8 cellular contexts compared by ENCODE assay signal in genomic region chr6:16239798-16240123, GRCh38. TPM values are rescaled to one million over a fixed set of nuclear protein-coding genes. Genes with fewer than 3 reads are reported as not detected.
DNase-seq lines count a peak whose midpoint lies in the region; ATAC-seq and TF ChIP-seq lines count a peak whose summit lies in the region.

No MANE protein-coding gene starts in this region.

- H4K12ac ChIP-seq in trophoblast cell (ENCODE audit: low read depth, low read length): no peak overlapping the region

- peak overlapping the region; percentile 19 for H4K91ac ChIP-seq in trophoblast cell (ENCODE audit: low read depth, low read length)

- H3K14ac ChIP-seq in trophoblast cell (ENCODE audit: low read length): no peak overlapping the region

- H2AK5ac ChIP-seq in trophoblast cell (ENCODE audit: low read length): no peak overlapping the region

- H3K27me3 ChIP-seq in trophoblast cell (ENCODE audit: insufficient read depth, low read length): no peaks in the 10 kb centered on the region

- no peaks in the 10 kb centered on the region for H3K9me3 ChIP-seq in trophoblast cell (ENCODE audit: insufficient read depth, low read depth, low read length)

- peaks cover 14 to 19% of the 10 kb centered on the region in 2 experiments for H3K4me1 ChIP-seq in trophoblast cell (ENCODE audit: control insufficient read depth in 1 of 2, insufficient read depth in 2 of 2, low read length in 2 of 2)

- no peak overlapping the region for H3K23ac ChIP-seq in trophoblast cell (ENCODE audit: low read length)

- peak overlapping the region; percentile 97 for H3K4me2 ChIP-seq in trophoblast cell (ENCODE audit: low read length)

- peak overlapping the region; percentile 57 for H2BK120ac ChIP-seq in trophoblast cell (ENCODE audit: insufficient read depth, low read length, poor library complexity)

- peaks cover 0 to 2% of the 10 kb centered on the region in 2 experiments for H3K36me3 ChIP-seq in trophoblast cell (ENCODE audit: control insufficient read depth in 1 of 2, insufficient read depth in 2 of 2, low read length in 2 of 2)

- WGBS in trophoblast cell (ENCODE audit: extremely low coverage, insufficient coverage, insufficient read length): no CpG with 5 or more reads among the region's 5 CpGs

- peak; percentile 32 for DNase-seq in EH (ENCODE audit: low read depth)
- peak; percentile 35 for DNase-seq in NCI-H226
- DNase-seq in fibroblast of mammary gland (ENCODE audit: low read depth): peak; percentile 35
- no peak for DNase-seq in trophoblast cell
- DNase-seq in SHP77 treated with DMSO at 0.1 percent for 48 hours (lab: John Stamatoyannopoulos, UW): no peak
- no peak for DNase-seq in stimulated activated CD8-positive, alpha-beta memory T cell treated with anti-CD3 and anti-CD28 coated beads, Interleukin-4, amount 100 ng/mL, for 48 hours
- no peak for DNase-seq in activated CD4-positive, alpha-beta T cell treated with anti-CD3 and anti-CD28 coated beads, Interleukin-2, amount 50 U/mL, for 48 hours

- H3K4ac ChIP-seq in trophoblast cell (ENCODE audit: low read depth, low read length): no peak overlapping the region

- no peak for ATAC-seq in HG03095 (IDR thresholded peaks at IDR 0.05; ENCODE audit: unreplicated experiment)

- no peak overlapping the region for H2AFZ ChIP-seq in trophoblast cell (ENCODE audit: insufficient read depth, low read length, poor library complexity)

- H2BK12ac ChIP-seq in trophoblast cell (ENCODE audit: low read length): peak overlapping the region; percentile 24

- no peak overlapping the region for H3K18ac ChIP-seq in trophoblast cell (ENCODE audit: low read length)

- H3K4me3 ChIP-seq in fibroblast of mammary gland (ENCODE audit: control insufficient read depth, low read depth, low read length) (no peak overlapping the region), trophoblast cell (ENCODE audit: low read depth, low read length) (no peak overlapping the region)

- H2BK5ac ChIP-seq in trophoblast cell (ENCODE audit: low read depth, low read length, poor library complexity): peak overlapping the region; percentile 39

- H3K79me2 ChIP-seq in trophoblast cell (ENCODE audit: control insufficient read depth, insufficient read depth, low read length, poor library complexity): no peaks in the 10 kb centered on the region

- peaks cover 4% of the 10 kb centered on the region for H3K79me1 ChIP-seq in trophoblast cell (ENCODE audit: low read length)

- H3K9ac ChIP-seq in trophoblast cell (ENCODE audit: low read length): no peak overlapping the region

- no peak overlapping the region for H3K27ac ChIP-seq in trophoblast cell (ENCODE audit: low read depth, low read length)

- no peak for TF ChIP-seq CTCF in fibroblast of mammary gland (conservative IDR thresholded peaks at IDR 0.05; ENCODE audit: control insufficient read depth, insufficient read depth, low read depth, low read length)

- peak overlapping the region; percentile 66 for H4K8ac ChIP-seq in trophoblast cell (ENCODE audit: low read depth, low read length)

RNA-seq across cellular contexts. Expression of gene GMPR, which starts 1.4 kb away (rescaled TPM):
- 17.5 and 17.8 TPM in 2 replicates for polyA plus RNA-seq in trophoblast cell (2013)

Comparison
In these comparisons a context has a peak if more than half of its experiments do, and no peak if none do; other contexts are left out.
1. DNase-seq: peak in EH (single experiment), NCI-H226 (single experiment) and fibroblast of mammary gland (single experiment); none in trophoblast cell (0 of 2), SHP77 treated with DMSO at 0.1 percent for 48 hours (single experiment), stimulated activated CD8-positive, alpha-beta memory T cell treated with anti-CD3 and anti-CD28 coated beads, Interleukin-4, amount 100 ng/mL, for 48 hours (single experiment) and activated CD4-positive, alpha-beta T cell treated with anti-CD3 and anti-CD28 coated beads, Interleukin-2, amount 50 U/mL, for 48 hours (0 of 2).